ENCODE assay signal across 10 cellular contexts in genomic region chr1:236159704-236160539, GRCh38. TPM values are rescaled to one million over a fixed set of nuclear protein-coding genes. Genes with fewer than 3 reads are reported as not detected.
DNase-seq lines count a peak whose midpoint lies in the region; ATAC-seq and TF ChIP-seq lines count a peak whose summit lies in the region.
"Had no signal": no experiment of that assay in that cellular context is flagged by ENCODE, and none has a peak within 500 bp of the region (broad histone marks: within the 10 kb centered on the region; RNA-seq: fewer than 3 reads in every experiment).

No MANE protein-coding gene starts in this region.

- H3K4me3 ChIP-seq in Karpas-422 (ENCODE audit: low read length) (no peak overlapping the region), sigmoid colon (no peak overlapping the region), breast epithelium (no peak overlapping the region)

- intact Hi-C loops in sigmoid colon (cut with DNase I) (no loop called here), breast epithelium (cut with DNase I; ENCODE audit: low total_unique reads) (no loop called here)

- H3K79me2 ChIP-seq in Karpas-422 (ENCODE audit: low read length) = no peaks in the 10 kb centered on the region

- TF ChIP-seq EP300 in sigmoid colon (IDR thresholded peaks at IDR 0.05) = no peak

- no peak overlapping the region for H3K9ac ChIP-seq in Karpas-422 (ENCODE audit: low read length)

- H4K20me1 ChIP-seq in Karpas-422 (ENCODE audit: insufficient read depth, low read depth, low read length) = peaks cover 36% of the 10 kb centered on the region

- H2AFZ ChIP-seq in Karpas-422 (ENCODE audit: low read length) = no peak overlapping the region

- peaks cover 7% of the 10 kb centered on the region; the same call in 1 of the 2 replicates for H3K9me3 ChIP-seq in Karpas-422 (ENCODE audit: low read length)
- H3K9me3 ChIP-seq in sigmoid colon = peaks cover 0 to 12% (median 0%) of the 10 kb centered on the region in 4 donors
- peaks cover 13 to 22% of the 10 kb centered on the region in 2 donors for H3K9me3 ChIP-seq in breast epithelium

- peak overlapping the region; percentile 4 for H3K4me2 ChIP-seq in Karpas-422 (ENCODE audit: low read depth, low read length, poor library complexity, severe bottlenecking)

- 71 to 74% methylated on average over 19 of the region's 19 CpGs for WGBS in sigmoid colon, 2 donors

- H3K9me2 ChIP-seq in Karpas-422 (replicated peaks; ENCODE audit: insufficient read depth, low read length) = no peaks in the 10 kb centered on the region

- H3K4me1 ChIP-seq in Karpas-422 (ENCODE audit: low read length) = peaks cover 70% of the 10 kb centered on the region
- no peaks in the 10 kb centered on the region for H3K4me1 ChIP-seq in sigmoid colon
- no peaks in the 10 kb centered on the region for H3K4me1 ChIP-seq in breast epithelium

- H3K36me3 ChIP-seq in Karpas-422 (ENCODE audit: insufficient read depth, low read length) (no peaks in the 10 kb centered on the region; the same call in 1 of the 2 replicates), sigmoid colon (no peaks in the 10 kb centered on the region), breast epithelium (no peaks in the 10 kb centered on the region)

- TF ChIP-seq POLR2A in sigmoid colon (IDR thresholded peaks at IDR 0.05) (no peak), breast epithelium (IDR thresholded peaks at IDR 0.05) (no peak)

- ATAC-seq in GM18870 (IDR thresholded peaks at IDR 0.05; ENCODE audit: unreplicated experiment) = peak; percentile 45
- peak; percentile 47 for ATAC-seq in HG02571 (IDR thresholded peaks at IDR 0.05; ENCODE audit: unreplicated experiment)
- ATAC-seq: left cardiac atrium had no signal

- TF ChIP-seq CTCF in sigmoid colon (IDR thresholded peaks at IDR 0.05) (no peak), breast epithelium (IDR thresholded peaks at IDR 0.05) (no peak)

- H3K27ac ChIP-seq in Karpas-422 (ENCODE audit: low read length) (no peak overlapping the region), sigmoid colon (no peak overlapping the region), breast epithelium (no peak overlapping the region)
- H3K27ac ChIP-seq: HL-60 had no signal

- H3K27me3 ChIP-seq in Karpas-422 (ENCODE audit: low read length) = peaks cover 5% of the 10 kb centered on the region; the same call in 1 of the 2 replicates
- no peaks in the 10 kb centered on the region for H3K27me3 ChIP-seq in sigmoid colon
- no peaks in the 10 kb centered on the region for H3K27me3 ChIP-seq in breast epithelium

- DNase-seq in Karpas-422 (no peak), sigmoid colon (peak; percentile 40), mesenteric fat pad (ENCODE audit: low spot score) (no peak), breast epithelium (ENCODE audit: low spot score in 2 of 2) (no peak), NCI-H146 treated with DMSO at 0.1 percent for 48 hours (lab: John Stamatoyannopoulos, UW; ENCODE audit: unreplicated experiment) (no peak)
- no peak for DNase-seq in activated CD8-positive, alpha-beta memory T cell treated with anti-CD3 and anti-CD28 coated beads for 24 hours
- DNase-seq: left cardiac atrium had no signal

RNA-seq across cellular contexts. Expression of gene GPR137B, which starts 17.6 kb away (rescaled TPM):
- 10.5 and 26.8 TPM in 2 replicates for total RNA-seq in Karpas-422 (2014; rRNA removed; shearing (Covaris generic); ENCODE audit: low replicate concordance)
- 10 to 100 TPM in 3 of 4 donors, 1 to 10 TPM in 1; 9.2 to 25.5 (median 19.0) TPM for total RNA-seq in sigmoid colon
- polyA plus RNA-seq in sigmoid colon = 10 to 100 TPM in 1 of 3 donors, 1 to 10 TPM in 2; 6.0 to 10.8 (median 8.8) TPM
- 32.9 TPM for total RNA-seq in mesenteric fat pad
- 10 to 100 TPM; 24.1 to 29.6 (median 25.6) TPM for total RNA-seq in breast epithelium
